ENCODE assay signal across 7 cellular contexts in genomic region chr9:127876026-127876763, GRCh38. TPM values are rescaled to one million over a fixed set of nuclear protein-coding genes. Genes with fewer than 3 reads are reported as not detected.
DNase-seq lines count a peak whose midpoint lies in the region; TF ChIP-seq lines count a peak whose summit lies in the region.
"Had no signal": no experiment of that assay in that cellular context is flagged by ENCODE, and none has a peak within 500 bp of the region (broad histone marks: within the 10 kb centered on the region; RNA-seq: fewer than 3 reads in every experiment).

No MANE protein-coding gene starts in this region.

- H3K27ac ChIP-seq in A673 (ENCODE audit: low read depth, low read length, poor library complexity, severe bottlenecking) (peak overlapping the region; percentile 37), ascending aorta (peak overlapping the region; percentile 76 to 80)

- H3K4me1 ChIP-seq in A673 (ENCODE audit: insufficient read depth, low read length, poor library complexity, severe bottlenecking) = peaks cover 19% of the 10 kb centered on the region
- H3K4me1 ChIP-seq in ascending aorta = peaks cover 24 to 44% of the 10 kb centered on the region in 2 donors

- H3K4me3 ChIP-seq in A673 (ENCODE audit: low read depth, low read length, poor library complexity, severe bottlenecking) = no peak overlapping the region
- H3K4me3 ChIP-seq in ascending aorta = peak overlapping the region; percentile 65 to 67

- CTCF ChIA-PET in A673 (lab: Charles Lee) = no interaction called here

- H3K9me3 ChIP-seq in A673 (ENCODE audit: low read depth, low read length, poor library complexity, severe bottlenecking) (no peaks in the 10 kb centered on the region), ascending aorta (no peaks in the 10 kb centered on the region)
- H3K9me3 ChIP-seq: SJSA1 had no signal

- DNase-seq in A673 (ENCODE audit: low spot score) = no peak
- no peak for DNase-seq in ascending aorta (ENCODE audit: low spot score in 2 of 2)
- DNase-seq in myocyte (ENCODE audit: low read depth) = peak; percentile 95
- DNase-seq in DMS153 (lab: John Stamatoyannopoulos, UW) = no peak
- DNase-seq in stimulated activated CD4-positive, alpha-beta T cell treated with anti-CD3 and anti-CD28 coated beads, Interleukin-1b, Interleukin-23, amount 100 ng/mL, for 48 hours = no peak
- no peak for DNase-seq in SW 1271 (lab: John Stamatoyannopoulos, UW)

- BruUV-seq in A673 (replicated peaks; lab: Mats Ljungman, UMichigan) = no TSS peak

- H3K27me3 ChIP-seq in A673 (replicated peaks; ENCODE audit: insufficient read depth, low read depth, low read length, poor library complexity) = no peaks in the 10 kb centered on the region
- no peaks in the 10 kb centered on the region for H3K27me3 ChIP-seq in ascending aorta
- H3K27me3 ChIP-seq: SJSA1 had no signal

- POLR2A ChIA-PET in A673 (lab: Charles Lee; ENCODE audit: low non-redundant PET) = no interaction called here

- TF ChIP-seq CTCF in A673 (conservative IDR thresholded peaks at IDR 0.05; ENCODE audit: low read depth, low read length) (no peak), ascending aorta (IDR thresholded peaks at IDR 0.05) (no peak)

- H3K36me3 ChIP-seq in A673 (ENCODE audit: insufficient read depth, low read length, poor library complexity, severe bottlenecking) = no peaks in the 10 kb centered on the region
- H3K36me3 ChIP-seq in ascending aorta = peaks cover 5 to 16% of the 10 kb centered on the region in 2 donors

- intact Hi-C loops in A673 (cut with micrococcal nuclease; ENCODE audit: unreplicated experiment) (no loop called here), ascending aorta (cut with DNase I) (loop anchor here (2.0 kb wide), 2 partner anchors 21 to 43 kb away; no protein-coding TSS in a partner anchor)

RNA-seq across cellular contexts. Expression of gene AK1, which starts 1.3 kb away (rescaled TPM):
- total RNA-seq in A673 (2021) (35.8 and 52.9 TPM in 2 replicates), ascending aorta (64.5 TPM), myocyte (611 and 777 TPM in 2 replicates)
- polyA plus RNA-seq in myocyte (2012) = 432 TPM

RNA-seq across cellular contexts. Expression of gene ENG, which starts 21.7 kb away (rescaled TPM):
- total RNA-seq in A673 (2021) (29.9 and 31.1 TPM in 2 replicates), ascending aorta (675 TPM), myocyte (10.5 and 12.5 TPM in 2 replicates)
- 57.1 TPM for polyA plus RNA-seq in myocyte (2012)

RNA-seq across cellular contexts. Expression of gene ST6GALNAC6, which starts 23.2 kb away (rescaled TPM):
- 34.7 and 40.4 TPM in 2 replicates for total RNA-seq in A673 (2021)
- 172 TPM for total RNA-seq in ascending aorta
- 111 and 121 TPM in 2 replicates for total RNA-seq in myocyte
- polyA plus RNA-seq in myocyte (2012) = 98.1 TPM

RNA-seq across cellular contexts. Expression of gene ST6GALNAC4, which starts 40.6 kb away (rescaled TPM):
- total RNA-seq in A673 (2021) (11.8 and 15.8 TPM in 2 replicates), ascending aorta (134 TPM), myocyte (114 and 195 TPM in 2 replicates)
- 32.8 TPM for polyA plus RNA-seq in myocyte (2012)

RNA-seq across cellular contexts. Expression of gene PIP5KL1, which starts 54.4 kb away (rescaled TPM):
- total RNA-seq in A673 (2021) (2.6 and 3.9 TPM in 2 replicates), ascending aorta (not detected), myocyte (0.36 and 1.5 TPM in 2 replicates)
- 0.87 TPM for polyA plus RNA-seq in myocyte (2012)

Comparison
In these comparisons a context has a peak if more than half of its experiments do, and no peak if none do; other contexts are left out.
1. RNA of gene ENG, which starts 21.7 kb away (total RNA-seq): 675 TPM in ascending aorta (single experiment); 29.9 to 31.1 TPM in A673 and 10.5 to 12.5 TPM in myocyte; every median in the first group is over 10 times any median in the second.